ENCODE assay signal across 8 cellular contexts in the genomic region with DNA sequence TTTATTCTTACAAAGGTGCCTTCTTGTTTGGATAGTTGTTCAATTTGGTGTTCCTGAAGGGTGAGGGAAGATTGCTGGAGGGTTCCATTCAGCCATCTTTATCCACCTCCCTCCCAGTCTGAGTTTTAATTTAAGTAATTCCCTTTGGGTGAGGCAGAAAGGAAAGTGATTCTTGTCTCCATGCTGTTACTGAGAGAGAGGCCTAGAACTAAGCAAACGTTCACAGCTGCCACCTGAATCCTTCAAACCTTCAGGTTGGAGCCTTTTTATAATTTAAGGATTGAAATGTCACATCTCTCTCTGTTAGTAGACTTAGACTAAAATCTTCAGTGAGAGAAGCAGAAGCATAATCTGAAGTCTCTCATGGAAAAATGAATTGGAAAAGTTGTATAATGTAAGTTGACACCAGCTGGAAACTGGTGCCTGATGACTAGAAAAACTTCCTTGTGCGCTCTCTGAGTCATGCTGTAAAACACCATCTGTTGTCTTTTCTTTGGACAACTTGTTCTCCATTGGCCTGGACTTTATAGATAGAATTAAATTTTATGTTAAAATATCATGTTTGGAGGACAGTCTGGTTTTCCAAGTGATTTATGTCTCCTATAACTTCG. TPM values are rescaled to one million over a fixed set of nuclear protein-coding genes. Genes with fewer than 3 reads are reported as not detected.
DNase-seq lines count a peak whose midpoint lies in the region; ATAC-seq and TF ChIP-seq lines count a peak whose summit lies in the region.

No MANE protein-coding gene starts in this region.

- peaks cover 3 to 21% of the 10 kb centered on the region in 2 experiments for H3K4me1 ChIP-seq in HCT116 (ENCODE audit: control insufficient read depth in 1 of 2, insufficient read depth in 2 of 2, low read length in 2 of 2)
- H3K4me1 ChIP-seq in right atrium auricular region, result peaks cover 0 to 12% of the 10 kb centered on the region in 2 donors
- peaks cover 12% of the 10 kb centered on the region; the same call in 1 of the 2 replicates for H3K4me1 ChIP-seq in BE2C

- H3K4me3 ChIP-seq in HCT116 (replicated peaks in 1 of 2; ENCODE audit: low read depth in 1 of 2, low read length in 2 of 2) (no peak overlapping the region), right atrium auricular region (no peak overlapping the region), BE2C (ENCODE audit: low read depth, low read length) (no peak overlapping the region)

- intact Hi-C loops in HCT116 (cut with micrococcal nuclease), result no loop called here

- CTCF ChIA-PET in HCT116 (lab: Charles Lee), result no interaction called here

- TF ChIP-seq POLR2A in HCT116 (IDR thresholded peaks at IDR 0.05; ENCODE audit: borderline replicate concordance, extremely low read depth, insufficient read depth, insufficient read length), result no peak

- no peaks in the 10 kb centered on the region; the same call in 1 of the 2 replicates for H3K9me2 ChIP-seq in HCT116 (ENCODE audit: insufficient read depth)

- ATAC-seq in HCT116 (no peak), HG02588 (IDR thresholded peaks at IDR 0.05; ENCODE audit: unreplicated experiment) (no peak)

- DNase-seq in HCT116 (ENCODE audit: low read depth, low spot score), result no peak
- DNase-seq in astrocyte of the hippocampus (ENCODE audit: low read depth, low spot score), result peak; percentile 55
- no peak for DNase-seq in right atrium auricular region (ENCODE audit: low spot score)
- DNase-seq in substantia nigra (lab: John Stamatoyannopoulos, UW), result no peak
- no peak for DNase-seq in GF-D8 (lab: John Stamatoyannopoulos, UW)
- no peak for DNase-seq in stimulated activated CD4-positive, alpha-beta T cell treated with anti-CD3 and anti-CD28 coated beads, Interleukin-2, amount 100 ng/mL, for 48 hours
- no peak for DNase-seq in BE2C

- BruUV-seq in HCT116 (replicated peaks; lab: Mats Ljungman, UMichigan), result no TSS peak

- no peaks in the 10 kb centered on the region; a peak in 1 of 4 replicates for H3K9me3 ChIP-seq in HCT116 (ENCODE audit: control insufficient read depth in 1 of 2, insufficient read depth in 1 of 2, low read depth in 1 of 2, low read length in 2 of 2)
- H3K9me3 ChIP-seq in right atrium auricular region, result no peaks in the 10 kb centered on the region
- H3K9me3 ChIP-seq in BE2C, result no peaks in the 10 kb centered on the region; the same call in 1 of the 2 replicates

- POLR2A ChIA-PET in HCT116 (lab: Charles Lee), result interaction anchor here (1.0 to 1.3 kb wide), 2 partner anchors 11 to 15 kb away, joined by 3 to 4 read pairs; a partner anchor contains a TSS

- no peak overlapping the region for H3K27ac ChIP-seq in HCT116 (ENCODE audit: low read depth, low read length)
- peak overlapping the region; percentile 68 to 74 for H3K27ac ChIP-seq in right atrium auricular region
- H3K27ac ChIP-seq in substantia nigra (ENCODE audit: low read depth, low read length, poor library complexity, severe bottlenecking), result peak overlapping the region; percentile 33

- H4K20me1 ChIP-seq in HCT116 (ENCODE audit: insufficient read depth), result no peaks in the 10 kb centered on the region

- RAD21 ChIA-PET in HCT116 (lab: Charles Lee; ENCODE audit: low non-redundant PET in 1 of 2, low total read pairs in 2 of 2, uncharacterized antibody in 2 of 2, unreplicated experiment in 2 of 2), result no interaction called here

- no peak overlapping the region for H2AFZ ChIP-seq in HCT116 (ENCODE audit: low read depth, low read length, poor library complexity, severe bottlenecking)

- H3K79me2 ChIP-seq in HCT116 (ENCODE audit: insufficient read depth, low read length), result no peaks in the 10 kb centered on the region

- no peak for TF ChIP-seq RAD21 in HCT116 (IDR thresholded peaks at IDR 0.05; ENCODE audit: low read depth)

- H3K4me2 ChIP-seq in HCT116 (ENCODE audit: low read length), result peak overlapping the region; percentile 40

- H3K9ac ChIP-seq in HCT116 (ENCODE audit: low read length), result no peak overlapping the region

- no peaks in the 10 kb centered on the region for H3K27me3 ChIP-seq in HCT116 (ENCODE audit: insufficient read depth, low read length)
- no peaks in the 10 kb centered on the region for H3K27me3 ChIP-seq in right atrium auricular region
- no peaks in the 10 kb centered on the region for H3K27me3 ChIP-seq in BE2C

- H3K36me3 ChIP-seq in HCT116 (ENCODE audit: control insufficient read depth in 1 of 2, insufficient read depth in 2 of 2, low read length in 2 of 2) (no peaks in the 10 kb centered on the region), right atrium auricular region (peaks cover 31% of the 10 kb centered on the region), BE2C (no peaks in the 10 kb centered on the region)

- no peak for TF ChIP-seq CTCF in HCT116 (IDR thresholded peaks at IDR 0.05 in 2 of 3, conservative IDR thresholded peaks at IDR 0.05 in 1 of 3; ENCODE audit: borderline replicate concordance in 1 of 3, insufficient read depth in 1 of 3, low read depth in 2 of 3, low read length in 2 of 3)
- no peak for TF ChIP-seq CTCF in right atrium auricular region (IDR thresholded peaks at IDR 0.05)
- no peak for TF ChIP-seq CTCF in BE2C (IDR thresholded peaks at IDR 0.05; ENCODE audit: low read depth, low read length)

TF ChIP-seq in HCT116, 20 proteins besides CTCF, POLR2A, EP300 and RAD21:
- TF ChIP-seq SP1 (IDR thresholded peaks at IDR 0.05; ENCODE audit: low read depth), result peak; percentile 64
- TF ChIP-seq FOSL1 (IDR thresholded peaks at IDR 0.05; ENCODE audit: low read depth), result peak; percentile 76
- 0 out of 2 replicates have a peak, but pooled peaks have one; percentile 17 for TF ChIP-seq POLR2AphosphoS5 (IDR thresholded peaks at IDR 0.05; ENCODE audit: low read depth, low read length)
- TF ChIP-seq JUND (IDR thresholded peaks at IDR 0.05), result peak; percentile 77
- TF ChIP-seq EZH2 (IDR thresholded peaks at IDR 0.05), result no peak
- 0 out of 2 replicates have a peak, but pooled peaks have one; percentile 23 for TF ChIP-seq EGR1 (IDR thresholded peaks at IDR 0.05; ENCODE audit: low read depth)
TF ChIP-seq in HCT116: peak in this region for 5.

RNA-seq across cellular contexts. Expression of a gene that starts 14.6 kb away (rescaled TPM):
- total RNA-seq in HCT116 (2021; ENCODE audit: unreplicated experiment), result 17.4 TPM
- polyA plus RNA-seq in HCT116 (2012), result 11.5 TPM in 2 replicates
- 10 to 100 TPM; 28.5 to 78.1 TPM for total RNA-seq in right atrium auricular region
- polyA plus RNA-seq in BE2C (2012; ENCODE audit: insufficient read depth, insufficient read length, low read depth), result 7.4 TPM

RNA-seq across cellular contexts. Expression of a gene that starts 14.9 kb away (rescaled TPM):
- total RNA-seq in HCT116 (2021; ENCODE audit: unreplicated experiment) (15.2 TPM), right atrium auricular region (100 to 1,000 TPM in 1 of 2 donors, 10 to 100 TPM in 1; 89.7 to 130 TPM)
- 5.5 and 7.8 TPM in 2 replicates for polyA plus RNA-seq in HCT116 (2012)
- polyA plus RNA-seq in BE2C (2012; ENCODE audit: insufficient read depth, insufficient read length, low read depth), result 16.0 TPM
